Comparison of ENCODE assay signal across 1 cellular context in genomic region chr2:167144179-167144898, GRCh38.
TF ChIP-seq lines count a peak whose summit lies in the region.

No MANE protein-coding gene starts in this region.

TF ChIP-seq in IMR-90, 13 proteins besides CTCF, POLR2A, EP300 and RAD21:
- TF ChIP-seq CHD1 (IDR thresholded peaks at IDR 0.05; ENCODE audit: low read depth, low read length) (no peak), BHLHE40 (IDR thresholded peaks at IDR 0.05; ENCODE audit: low read depth, low read length) (no peak), FOS (IDR thresholded peaks at IDR 0.05; ENCODE audit: low read depth, low read length) (no peak), MAZ (IDR thresholded peaks at IDR 0.05; ENCODE audit: borderline replicate concordance, low read depth, low read length) (no peak), CEBPB (IDR thresholded peaks at IDR 0.05; ENCODE audit: low read depth, low read length) (peak; percentile 38; the same call in 1 of the 2 replicates), MXI1 (IDR thresholded peaks at IDR 0.05; ENCODE audit: borderline replicate concordance, low read depth, low read length) (no peak)
